ENCODE assay signal across 9 cellular contexts in the genomic region with DNA sequence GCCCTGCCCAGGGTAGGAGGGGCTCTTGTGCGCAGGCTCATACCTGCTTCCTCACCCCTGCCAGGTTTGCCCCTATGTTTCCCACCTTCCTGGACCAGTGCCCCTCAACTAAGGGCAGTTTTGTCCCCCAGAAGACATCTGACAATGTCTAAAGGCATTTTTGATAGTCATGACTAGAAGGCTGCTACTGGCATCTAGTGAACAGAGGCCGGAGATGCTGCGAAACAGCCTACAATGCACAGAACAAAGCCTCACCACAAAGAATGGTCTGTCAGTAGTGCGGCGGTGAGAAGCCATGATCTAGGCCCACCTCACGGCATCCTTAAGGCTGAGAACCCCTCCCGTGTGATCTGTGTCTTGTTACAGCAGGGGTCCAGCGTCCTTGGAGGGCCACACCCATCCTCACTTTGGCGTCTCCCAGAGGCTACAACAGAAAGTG.
DNase-seq lines count a peak whose midpoint lies in the region; ATAC-seq and TF ChIP-seq lines count a peak whose summit lies in the region.
"Had no signal": no experiment of that assay in that cellular context is flagged by ENCODE, and none has a peak within 500 bp of the region (broad histone marks: within the 10 kb centered on the region; RNA-seq: fewer than 3 reads in every experiment).

No MANE protein-coding gene starts in this region.

- ATAC-seq in HG02571 (IDR thresholded peaks at IDR 0.05; ENCODE audit: unreplicated experiment) (no peak), psoas muscle (no peak)

- H3K27me3 ChIP-seq in PC-9 (ENCODE audit: insufficient read depth, low read depth) (no peaks in the 10 kb centered on the region), psoas muscle (ENCODE audit: insufficient read depth in 3 of 3, low read length in 2 of 3) (no peaks in the 10 kb centered on the region)

- H3K4me3 ChIP-seq in PC-9 (no peak overlapping the region), skin epidermis (no peak overlapping the region), psoas muscle (no peak overlapping the region)

- DNase-seq in NCI-H748 (lab: John Stamatoyannopoulos, UW; ENCODE audit: unreplicated experiment): peak; percentile 25
- no peak for DNase-seq in NCI-H748 treated with DMSO at 0.1 percent for 48 hours (lab: John Stamatoyannopoulos, UW)
- DNase-seq in PC-9: peak in 1 of 2 experiments; percentile 16
- peak; percentile 27 to 28 for DNase-seq in erythroblast (lab: John Stamatoyannopoulos, UW)
- DNase-seq in psoas muscle: no peak
- DNase-seq in NAMALWA (ENCODE audit: low spot score): no peak

- 87 to 88% (median 88%) methylated on average over 9 of the region's 9 CpGs for whole genome bisulfite sequencing in psoas muscle, 3 donors

- POLR2A ChIA-PET in PC-9 (lab: Charles Lee; ENCODE audit: unreplicated experiment): no interaction called here

- intact Hi-C loops in PC-9 (cut with micrococcal nuclease; ENCODE audit: unreplicated experiment): loop anchor here (1.0 to 10.0 kb wide), 2 partner anchors 214 to 1275 kb away; a partner anchor contains a TSS
- intact Hi-C loops in psoas muscle (cut with DNase I): loop anchor here (2.0 to 10.0 kb wide), 5 partner anchors 215 to 648 kb away; a partner anchor contains a TSS

- H3K4me1 ChIP-seq in PC-9 (replicated peaks; ENCODE audit: insufficient read depth) (peaks cover 63% of the 10 kb centered on the region), psoas muscle (no peaks in the 10 kb centered on the region)

- H3K9me3 ChIP-seq in PC-9 (ENCODE audit: insufficient read depth, low read depth) (no peaks in the 10 kb centered on the region), psoas muscle (no peaks in the 10 kb centered on the region)

- H2AFZ ChIP-seq in PC-9: no peak overlapping the region

- H3K36me3 ChIP-seq in PC-9 (ENCODE audit: low read depth) (no peaks in the 10 kb centered on the region), psoas muscle (ENCODE audit: insufficient read depth in 1 of 2, low read depth in 1 of 2) (no peaks in the 10 kb centered on the region)

- no peaks in the 10 kb centered on the region for H4K20me1 ChIP-seq in PC-9 (ENCODE audit: insufficient read depth)

- BruUV-seq in PC-9 (replicated peaks; lab: Mats Ljungman, UMichigan): no TSS peak

- peak overlapping the region; percentile 85 for H3K4me2 ChIP-seq in PC-9

- CTCF ChIA-PET in PC-9 (lab: Charles Lee): no interaction called here

- TF ChIP-seq POLR2A in erythroblast (IDR thresholded peaks at IDR 0.05; ENCODE audit: low read length): no peak

- peaks cover 37% of the 10 kb centered on the region for H3F3A ChIP-seq in PC-9 (ENCODE audit: insufficient read depth, low read depth)

- peak; percentile 41 for TF ChIP-seq CTCF in PC-9 (conservative IDR thresholded peaks at IDR 0.05)
- no peak for TF ChIP-seq CTCF in psoas muscle (IDR thresholded peaks at IDR 0.05)

- no peaks in the 10 kb centered on the region for H3K9me2 ChIP-seq in PC-9 (ENCODE audit: insufficient read depth)

- H3K27ac ChIP-seq in PC-9 (peak overlapping the region; percentile 86), skin epidermis (peak overlapping the region in 14 of 21 experiments; percentile 0 to 90 (median 74)), psoas muscle (no peak overlapping the region)
- H3K27ac ChIP-seq: RWPE1 had no signal

- no peaks in the 10 kb centered on the region for H3K79me2 ChIP-seq in PC-9 (ENCODE audit: low read depth)

Comparison
In these comparisons a context has a peak if more than half of its experiments do, and no peak if none do; other contexts are left out.
1. DNase-seq: peak in NCI-H748 (single experiment) and erythroblast (2 of 2); none in NCI-H748 treated with DMSO at 0.1 percent for 48 hours (single experiment), psoas muscle (0 of 2) and NAMALWA (single experiment).